Comparison of ENCODE assay signal across 18 cellular contexts in genomic region chr5:131218392-131218791, GRCh38. TPM values are rescaled to one million over a fixed set of nuclear protein-coding genes. Genes with fewer than 3 reads are reported as not detected.
DNase-seq lines count a peak whose midpoint lies in the region; ATAC-seq, FAIRE-seq and TF ChIP-seq lines count a peak whose summit lies in the region.
"Had no signal": no experiment of that assay in that cellular context is flagged by ENCODE, and none has a peak within 500 bp of the region (broad histone marks: within the 10 kb centered on the region; RNA-seq: fewer than 3 reads in every experiment).

No MANE protein-coding gene starts in this region.

- H3K27ac ChIP-seq in AG04450 (ENCODE audit: low read depth, low read length), result peak overlapping the region; percentile 40
- H3K27ac ChIP-seq in astrocyte (ENCODE audit: low read depth, low read length), result no peak overlapping the region
- H3K27ac ChIP-seq in Peyer's patch, result no peak overlapping the region
- H3K27ac ChIP-seq: uterus had no signal

- peak; percentile 75 for ATAC-seq in GM18870 (IDR thresholded peaks at IDR 0.05; ENCODE audit: unreplicated experiment)
- ATAC-seq in HG02943 (IDR thresholded peaks at IDR 0.05; ENCODE audit: low read depth, unreplicated experiment), result peak; percentile 58
- no peak for ATAC-seq in GM21825 (IDR thresholded peaks at IDR 0.05; ENCODE audit: unreplicated experiment)
- ATAC-seq: left lobe of liver had no signal

- H3K9ac ChIP-seq in astrocyte (ENCODE audit: low read length), result no peak overlapping the region

- DNase-seq in AG04450 (ENCODE audit: low read depth, low spot score) (peak; percentile 58), astrocyte (ENCODE audit: low read depth) (peak; percentile 4), NCI-H345 treated with DMSO at 0.1 percent for 48 hours (lab: John Stamatoyannopoulos, UW; ENCODE audit: unreplicated experiment) (no peak), Peyer's patch (no peak)
- no peak for DNase-seq in activated naive CD4-positive, alpha-beta T cell treated with Interleukin-2 at 50 U/mL for 16 hours
- DNase-seq: dermis blood vessel endothelial cell, glutamatergic neuron, KG1, NCI-H2081 treated with DMSO at 0.1 percent for 48 hours, uterus had no signal

- H3K36me3 ChIP-seq in astrocyte (ENCODE audit: insufficient read depth, low read length), result no peaks in the 10 kb centered on the region
- no peaks in the 10 kb centered on the region for H3K36me3 ChIP-seq in Peyer's patch
- H3K36me3 ChIP-seq: uterus had no signal

- no peaks in the 10 kb centered on the region for H3K27me3 Mint-ChIP-seq in astrocyte (ENCODE audit: low read depth, unreplicated experiment)
- H3K27me3 Mint-ChIP-seq: B cell had no signal

- no peak for TF ChIP-seq CTCF in AG04450 (IDR thresholded peaks at IDR 0.05; ENCODE audit: low read depth, low read length)
- no peak for TF ChIP-seq CTCF in astrocyte (IDR thresholded peaks at IDR 0.05; ENCODE audit: insufficient read depth, low read depth, low read length)
- TF ChIP-seq CTCF in Peyer's patch (IDR thresholded peaks at IDR 0.05), result no peak

- H3K4me2 ChIP-seq in astrocyte (ENCODE audit: low read length), result no peak overlapping the region
- H3K4me2 ChIP-seq: smooth muscle cell had no signal

- H3K4me1 Mint-ChIP-seq in astrocyte (ENCODE audit: low read depth, unreplicated experiment), result peaks cover 21% of the 10 kb centered on the region

- no peak overlapping the region for H2AFZ ChIP-seq in astrocyte (ENCODE audit: low read depth, low read length)

- H3K27me3 ChIP-seq in AG04450 (ENCODE audit: control insufficient read depth, insufficient read depth, low read length), result no peaks in the 10 kb centered on the region
- H3K27me3 ChIP-seq in astrocyte (ENCODE audit: insufficient read depth, low read length), result no peaks in the 10 kb centered on the region
- no peaks in the 10 kb centered on the region for H3K27me3 ChIP-seq in Peyer's patch
- H3K27me3 ChIP-seq: uterus had no signal

- H3K4me3 Mint-ChIP-seq in astrocyte (ENCODE audit: unreplicated experiment), result no peak overlapping the region
- H3K4me3 Mint-ChIP-seq: B cell; T-helper 1 cell treated with Interleukin-12 subunit alpha and Interleukin-12 subunit beta and Interleukin-4 antibody, amounts not matched to agents 30 μg/mL and 1 μg/mL, for 36 hours had no signal

- H3K9me3 Mint-ChIP-seq in astrocyte (ENCODE audit: unreplicated experiment), result no peaks in the 10 kb centered on the region
- H3K9me3 Mint-ChIP-seq: T-helper 1 cell treated with Interleukin-12 subunit alpha and Interleukin-12 subunit beta and Interleukin-4 antibody, amounts not matched to agents 30 μg/mL and 1 μg/mL, for 36 hours had no signal

- POLR2A ChIA-PET in AG04450 (lab: Yijun Ruan, JAX), result no interaction called here

- no peaks in the 10 kb centered on the region for H3K36me3 Mint-ChIP-seq in astrocyte (ENCODE audit: low read depth, unreplicated experiment)

- no peak for FAIRE-seq in astrocyte (lab: Jason Lieb, UNC)
- FAIRE-seq: G401.6 had no signal

- no peak for TF ChIP-seq POLR2A in Peyer's patch (IDR thresholded peaks at IDR 0.05)

- H3K79me2 ChIP-seq in astrocyte (ENCODE audit: insufficient read depth, low read length), result no peaks in the 10 kb centered on the region

- H3K27ac Mint-ChIP-seq in astrocyte (ENCODE audit: unreplicated experiment), result no peak overlapping the region
- H3K27ac Mint-ChIP-seq: B cell; T-helper 1 cell treated with Interleukin-12 subunit alpha and Interleukin-12 subunit beta and Interleukin-4 antibody, amounts not matched to agents 30 μg/mL and 1 μg/mL, for 36 hours had no signal

- H3K9me3 ChIP-seq in AG04450 (ENCODE audit: control insufficient read depth, insufficient read depth, low read length) (no peaks in the 10 kb centered on the region), astrocyte (ENCODE audit: insufficient read depth, low read depth, low read length) (no peaks in the 10 kb centered on the region), Peyer's patch (no peaks in the 10 kb centered on the region)
- H3K9me3 ChIP-seq: uterus had no signal

- H3K4me1 ChIP-seq in astrocyte (ENCODE audit: insufficient read depth, low read length), result no peaks in the 10 kb centered on the region
- no peaks in the 10 kb centered on the region for H3K4me1 ChIP-seq in Peyer's patch
- H3K4me1 ChIP-seq: uterus had no signal

- no peaks in the 10 kb centered on the region for H4K20me1 ChIP-seq in astrocyte (ENCODE audit: insufficient read depth, low read length)

- CTCF ChIA-PET in AG04450 (lab: Charles Lee), result no interaction called here

- H3K4me3 ChIP-seq in AG04450 (ENCODE audit: low read depth, low read length), result no peak overlapping the region
- no peak overlapping the region for H3K4me3 ChIP-seq in astrocyte (ENCODE audit: insufficient read depth, low read depth, low read length)
- no peak overlapping the region for H3K4me3 ChIP-seq in Peyer's patch
- H3K4me3 ChIP-seq: smooth muscle cell, uterus had no signal

RNA-seq across cellular contexts. Expression of gene CDC42SE2, which starts 45.5 kb away (rescaled TPM):
- polyA plus RNA-seq in AG04450 (2011; rRNA removed), result 20.6 and 27.4 TPM in 2 replicates
- 12.6 and 23.6 TPM in 2 replicates for polyA minus RNA-seq in AG04450 (2011; rRNA and poly(A)+ RNA removed)
- total RNA-seq in astrocyte (18.5 and 24.1 TPM in 2 replicates), Peyer's patch (100 to 1,000 TPM in 2 of 4 donors, 10 to 100 TPM in 2; 49.9 to 125 (median 91.4) TPM)

RNA-seq across cellular contexts. Expression of gene LYRM7, which starts 47.6 kb away (rescaled TPM):
- polyA plus RNA-seq in AG04450 (2011; rRNA removed), result 3.4 and 4.3 TPM in 2 replicates
- polyA minus RNA-seq in AG04450 (2011; rRNA and poly(A)+ RNA removed), result 0.74 and 1.5 TPM in 2 replicates
- total RNA-seq in astrocyte (6.6 and 7.0 TPM in 2 replicates), Peyer's patch (1 to 10 TPM; 6.6 to 8.8 (median 7.9) TPM)

RNA-seq across cellular contexts. Expression of gene HINT1, which starts 53.3 kb away (rescaled TPM):
- 468 and 624 TPM in 2 replicates for polyA plus RNA-seq in AG04450 (2011; rRNA removed)
- 119 and 128 TPM in 2 replicates for polyA minus RNA-seq in AG04450 (2011; rRNA and poly(A)+ RNA removed)
- total RNA-seq in astrocyte (217 and 243 TPM in 2 replicates), Peyer's patch (100 to 1,000 TPM; 198 to 422 (median 249) TPM)

Comparison
In these comparisons a context has a peak if more than half of its experiments do, and no peak if none do; other contexts are left out.
1. DNase-seq: peak in AG04450 (single experiment) and astrocyte (single experiment); none in NCI-H345 treated with DMSO at 0.1 percent for 48 hours (single experiment), Peyer's patch (0 of 3) and activated naive CD4-positive, alpha-beta T cell treated with Interleukin-2 at 50 U/mL for 16 hours (single experiment).